Comparison of ENCODE assay signal across 10 cellular contexts in the genomic region with DNA sequence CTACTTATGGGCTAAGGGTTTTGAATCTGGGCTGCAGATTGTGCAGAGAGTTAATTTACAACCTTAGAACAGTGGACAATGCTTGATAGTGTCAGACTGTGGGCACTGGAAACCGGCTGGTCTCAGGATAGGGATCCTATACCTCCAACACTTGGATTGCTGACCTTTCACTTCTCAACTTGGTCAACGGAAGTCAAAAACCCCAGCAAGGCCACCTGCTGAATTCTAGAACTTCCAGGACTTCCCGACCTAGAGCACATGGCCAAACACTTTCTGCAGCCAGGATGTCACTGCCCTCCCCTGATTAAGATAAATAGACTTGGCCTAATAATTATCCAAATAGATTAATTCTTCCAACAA. TPM values are rescaled to one million over a fixed set of nuclear protein-coding genes. Genes with fewer than 3 reads are reported as not detected.
DNase-seq lines count a peak whose midpoint lies in the region; ATAC-seq and TF ChIP-seq lines count a peak whose summit lies in the region.
"Had no signal": no experiment of that assay in that cellular context is flagged by ENCODE, and none has a peak within 500 bp of the region (broad histone marks: within the 10 kb centered on the region; RNA-seq: fewer than 3 reads in every experiment).

No MANE protein-coding gene starts in this region.

- H3K36me3 ChIP-seq in left lung (peaks cover 0 to 32% of the 10 kb centered on the region in 2 donors), subcutaneous abdominal adipose tissue (ENCODE audit: control insufficient read depth in 5 of 5, insufficient read depth in 5 of 5, low read length in 5 of 5) (peaks cover 0 to 14% (median 0%) of the 10 kb centered on the region in 5 donors)

- peaks cover 39% of the 10 kb centered on the region for H3K36me3 Mint-ChIP-seq in activated CD4-positive, alpha-beta T cell treated with anti-CD3 and anti-CD28 coated beads, Interleukin-2, amount 10 ng/mL, durations not matched to agents 24 days and 14 days (ENCODE audit: low read depth)
- H3K36me3 Mint-ChIP-seq in activated CD4-positive, alpha-beta memory T cell treated with anti-CD3 and anti-CD28 coated beads, Interleukin-2, amount 10 ng/mL, durations not matched to agents 7 days and 5 days (ENCODE audit: low read depth) = peaks cover 46% of the 10 kb centered on the region

- no peaks in the 10 kb centered on the region for H3K9me3 Mint-ChIP-seq in activated CD4-positive, alpha-beta T cell treated with anti-CD3 and anti-CD28 coated beads, Interleukin-2, amount 10 ng/mL, durations not matched to agents 24 days and 14 days
- no peaks in the 10 kb centered on the region for H3K9me3 Mint-ChIP-seq in activated CD4-positive, alpha-beta memory T cell treated with anti-CD3 and anti-CD28 coated beads, Interleukin-2, amount 10 ng/mL, durations not matched to agents 7 days and 5 days

- H3K9ac ChIP-seq in subcutaneous abdominal adipose tissue (ENCODE audit: low read length in 5 of 5) = peak overlapping the region in 2 of 5 donors; percentile 8 to 16

- no peak for DNase-seq in activated CD4-positive, alpha-beta T cell treated with anti-CD3 and anti-CD28 coated beads, Interleukin-2, amount 10 ng/mL, durations not matched to agents 24 days and 14 days
- no peak for DNase-seq in activated CD4-positive, alpha-beta T cell treated with anti-CD3 and anti-CD28 coated beads for 4 hours
- no peak for DNase-seq in activated CD4-positive, alpha-beta memory T cell treated with anti-CD3 and anti-CD28 coated beads, Interleukin-2, amount 10 ng/mL, durations not matched to agents 7 days and 5 days
- DNase-seq in left lung = no peak
- no peak for DNase-seq in activated effector memory CD4-positive, alpha-beta T cell treated with Interleukin-2 at 50 U/mL for 16 hours
- DNase-seq: DMS53, foreskin keratinocyte had no signal

- no peak for TF ChIP-seq CTCF in left lung (IDR thresholded peaks at IDR 0.05)

- peak overlapping the region in 1 of 2 donors; percentile 56 for H3K4me3 ChIP-seq in left lung
- peak overlapping the region in 4 of 5 donors; percentile 19 to 55 (median 34) for H3K4me3 ChIP-seq in subcutaneous abdominal adipose tissue (ENCODE audit: low read depth in 1 of 5, low read length in 5 of 5)

- H3K27me3 ChIP-seq in left lung (no peaks in the 10 kb centered on the region), subcutaneous abdominal adipose tissue (ENCODE audit: control insufficient read depth in 5 of 5, insufficient read depth in 4 of 5, low read length in 5 of 5) (no peaks in the 10 kb centered on the region)
- H3K27me3 ChIP-seq: foreskin keratinocyte had no signal

- H3K4me3 Mint-ChIP-seq in activated CD4-positive, alpha-beta T cell treated with anti-CD3 and anti-CD28 coated beads, Interleukin-2, amount 10 ng/mL, durations not matched to agents 24 days and 14 days = peak overlapping the region; percentile 98
- H3K4me3 Mint-ChIP-seq in activated CD4-positive, alpha-beta memory T cell treated with anti-CD3 and anti-CD28 coated beads, Interleukin-2, amount 10 ng/mL, durations not matched to agents 7 days and 5 days = peak overlapping the region; percentile 96

- intact Hi-C loops in activated CD4-positive, alpha-beta T cell treated with anti-CD3 and anti-CD28 coated beads, Interleukin-2, amount 10 ng/mL, durations not matched to agents 24 days and 14 days (cut with micrococcal nuclease) = loop anchor here (1.0 to 5.0 kb wide), 6 partner anchors 16 to 557 kb away; partner anchors contain the start of genes DDX20, KCNA3 and LRIF1
- intact Hi-C loops in left lung (cut with DNase I) = no loop called here

- H3K4me1 ChIP-seq in left lung (peaks cover 27 to 91% of the 10 kb centered on the region in 2 donors), subcutaneous abdominal adipose tissue (ENCODE audit: control insufficient read depth in 5 of 5, insufficient read depth in 5 of 5, low read length in 5 of 5) (peaks cover 3 to 68% (median 48%) of the 10 kb centered on the region in 5 donors)

- POLR2A ChIA-PET in activated CD4-positive, alpha-beta memory T cell treated with anti-CD3 and anti-CD28 coated beads, Interleukin-2, amount 10 ng/mL, durations not matched to agents 7 days and 5 days (lab: Charles Lee) = interaction anchor here (0.7 to 14.7 kb wide), 10 partner anchors 11 to 550 kb away, joined by 3 to 590 read pairs (median 4); partner anchors contain the start of gene CD53

- peak overlapping the region; percentile 98 for H3K27ac Mint-ChIP-seq in activated CD4-positive, alpha-beta T cell treated with anti-CD3 and anti-CD28 coated beads, Interleukin-2, amount 10 ng/mL, durations not matched to agents 24 days and 14 days
- H3K27ac Mint-ChIP-seq in activated CD4-positive, alpha-beta memory T cell treated with anti-CD3 and anti-CD28 coated beads, Interleukin-2, amount 10 ng/mL, durations not matched to agents 7 days and 5 days = peak overlapping the region; percentile 93

- H3K27ac ChIP-seq in left lung (peak overlapping the region; percentile 80 to 93), subcutaneous abdominal adipose tissue (ENCODE audit: low read depth, low read length) (peak overlapping the region; percentile 66)
- H3K27ac ChIP-seq: foreskin keratinocyte had no signal

- peaks cover 60% of the 10 kb centered on the region for H3K4me1 Mint-ChIP-seq in activated CD4-positive, alpha-beta T cell treated with anti-CD3 and anti-CD28 coated beads, Interleukin-2, amount 10 ng/mL, durations not matched to agents 24 days and 14 days
- peaks cover 71% of the 10 kb centered on the region for H3K4me1 Mint-ChIP-seq in activated CD4-positive, alpha-beta memory T cell treated with anti-CD3 and anti-CD28 coated beads, Interleukin-2, amount 10 ng/mL, durations not matched to agents 7 days and 5 days

- ATAC-seq in left lung = no peak
- no peak for ATAC-seq in HG02642 (IDR thresholded peaks at IDR 0.05; ENCODE audit: poor library complexity, unreplicated experiment)
- no peak for ATAC-seq in GM19351 (IDR thresholded peaks at IDR 0.05; ENCODE audit: unreplicated experiment)
- ATAC-seq: foreskin keratinocyte had no signal

- H3K9me3 ChIP-seq in left lung (no peaks in the 10 kb centered on the region), subcutaneous abdominal adipose tissue (ENCODE audit: control insufficient read depth in 5 of 5, low read length in 5 of 5) (no peaks in the 10 kb centered on the region)

- H3K27me3 Mint-ChIP-seq in activated CD4-positive, alpha-beta T cell treated with anti-CD3 and anti-CD28 coated beads, Interleukin-2, amount 10 ng/mL, durations not matched to agents 24 days and 14 days = no peaks in the 10 kb centered on the region
- H3K27me3 Mint-ChIP-seq in activated CD4-positive, alpha-beta memory T cell treated with anti-CD3 and anti-CD28 coated beads, Interleukin-2, amount 10 ng/mL, durations not matched to agents 7 days and 5 days = peaks cover 5% of the 10 kb centered on the region

- CTCF ChIA-PET in activated CD4-positive, alpha-beta memory T cell treated with anti-CD3 and anti-CD28 coated beads, Interleukin-2, amount 10 ng/mL, durations not matched to agents 7 days and 5 days (lab: Charles Lee) = interaction anchor here (1.0 to 10.6 kb wide), 3 partner anchors 17 to 554 kb away, joined by 3 to 275 read pairs (median 3); no protein-coding TSS in a partner anchor

RNA-seq across cellular contexts. Expression of gene DENND2D, which starts 0.3 kb away (rescaled TPM):
- 175 and 180 TPM in 2 replicates for total RNA-seq in activated CD4-positive, alpha-beta T cell treated with anti-CD3 and anti-CD28 coated beads, Interleukin-2, amount 10 ng/mL, durations not matched to agents 24 days and 14 days
- total RNA-seq in activated CD4-positive, alpha-beta memory T cell treated with anti-CD3 and anti-CD28 coated beads, Interleukin-2, amount 10 ng/mL, durations not matched to agents 7 days and 5 days = 100 to 1,000 TPM; 207 to 210 TPM
- total RNA-seq in left lung = 10 to 100 TPM; 56.6 to 78.8 TPM

RNA-seq across cellular contexts. Expression of gene CHI3L2, which starts 26.7 kb away (rescaled TPM):
- 2.3 and 3.9 TPM in 2 replicates for total RNA-seq in activated CD4-positive, alpha-beta T cell treated with anti-CD3 and anti-CD28 coated beads, Interleukin-2, amount 10 ng/mL, durations not matched to agents 24 days and 14 days
- total RNA-seq in activated CD4-positive, alpha-beta memory T cell treated with anti-CD3 and anti-CD28 coated beads, Interleukin-2, amount 10 ng/mL, durations not matched to agents 7 days and 5 days = 1 to 10 TPM; 8.5 to 9.0 TPM
- total RNA-seq in left lung = 100 to 1,000 TPM in 1 of 2 donors, 1 to 10 TPM in 1; 8.0 to 222 TPM
